ENCODE assay signal across 9 cellular contexts in genomic region chr2:47767880-47768609, GRCh38. TPM values are rescaled to one million over a fixed set of nuclear protein-coding genes. Genes with fewer than 3 reads are reported as not detected.
A peak's percentile ranks its signal among the peaks of the same experiment; 100 is the strongest.
DNase-seq lines count a peak whose midpoint lies in the region; ATAC-seq, FAIRE-seq and TF ChIP-seq lines count a peak whose summit lies in the region.
"Had no signal": no experiment of that assay in that cellular context is flagged by ENCODE, and none has a peak within 500 bp of the region (broad histone marks: within the 10 kb centered on the region; RNA-seq: fewer than 3 reads in every experiment).

No MANE protein-coding gene starts in this region.

- H3F3A ChIP-seq in SU-DHL-6 (ENCODE audit: insufficient read depth), result peaks cover 41% of the 10 kb centered on the region

- H4K20me1 ChIP-seq in SU-DHL-6 (ENCODE audit: low read depth, low read length), result no peaks in the 10 kb centered on the region

- no peaks in the 10 kb centered on the region for H3K4me1 ChIP-seq in sigmoid colon

- peaks cover 6% of the 10 kb centered on the region for H3K4me1 Mint-ChIP-seq in activated naive CD8-positive, alpha-beta T cell treated with anti-CD3 and anti-CD28 coated beads, Interleukin-2, amount 10 ng/mL, durations not matched to agents 7 days and 5 days

- H3K79me2 ChIP-seq in SU-DHL-6 (ENCODE audit: insufficient read depth, low read length), result peaks cover 21% of the 10 kb centered on the region

- peaks cover 5% of the 10 kb centered on the region for H3K27me3 Mint-ChIP-seq in activated naive CD8-positive, alpha-beta T cell treated with anti-CD3 and anti-CD28 coated beads, Interleukin-2, amount 10 ng/mL, durations not matched to agents 7 days and 5 days
- H3K27me3 Mint-ChIP-seq: stimulated activated naive CD8-positive, alpha-beta T cell treated with anti-CD3 and anti-CD28 coated beads, Interleukin-15, Interleukin-2, amounts not matched to agents 100 ng/mL and 50 ng/mL, for 24 hours had no signal

- no peak for TF ChIP-seq EP300 in sigmoid colon (IDR thresholded peaks at IDR 0.05)

- 28 to 31% methylated on average over 28 of the region's 28 CpGs for WGBS in sigmoid colon, 2 donors

- intact Hi-C loops in left ventricle myocardium superior (cut with micrococcal nuclease), result loop anchor here (5.0 kb wide), 1 partner anchor 331 kb away; no protein-coding TSS in a partner anchor
- intact Hi-C loops in sigmoid colon (cut with DNase I), result loop anchor here (1.0 to 5.0 kb wide), 3 partner anchors 331 to 654 kb away; no protein-coding TSS in a partner anchor

- H3K9me3 Mint-ChIP-seq in activated naive CD8-positive, alpha-beta T cell treated with anti-CD3 and anti-CD28 coated beads, Interleukin-2, amount 10 ng/mL, durations not matched to agents 7 days and 5 days, result no peaks in the 10 kb centered on the region
- H3K9me3 Mint-ChIP-seq: stimulated activated naive CD8-positive, alpha-beta T cell treated with anti-CD3 and anti-CD28 coated beads, Interleukin-15, Interleukin-2, amounts not matched to agents 100 ng/mL and 50 ng/mL, for 24 hours had no signal

- DNase-seq in A172 (ENCODE audit: low spot score) (peak; percentile 38), GM12891 (ENCODE audit: insufficient read length, low spot score) (peak; percentile 56), HUDEP-2 (lab: John Stamatoyannopoulos, UW; ENCODE audit: unreplicated experiment in 76 of 76) (peak in 52 of 76 experiments; percentile 1 to 64 (median 37)), left ventricle myocardium superior (peak; percentile 83), sigmoid colon (peak; percentile 79), GF-D8 (lab: John Stamatoyannopoulos, UW) (no peak)
- DNase-seq in activated naive CD8-positive, alpha-beta T cell treated with anti-CD3 and anti-CD28 coated beads, Interleukin-2, amount 10 ng/mL, durations not matched to agents 7 days and 5 days, result peak; percentile 85

- H3K4me2 ChIP-seq in SU-DHL-6 (ENCODE audit: low read depth, low read length, poor library complexity, severe bottlenecking), result peak overlapping the region; percentile 42

- H3K27ac Mint-ChIP-seq in activated naive CD8-positive, alpha-beta T cell treated with anti-CD3 and anti-CD28 coated beads, Interleukin-2, amount 10 ng/mL, durations not matched to agents 7 days and 5 days, result no peak overlapping the region
- H3K27ac Mint-ChIP-seq: stimulated activated naive CD8-positive, alpha-beta T cell treated with anti-CD3 and anti-CD28 coated beads, Interleukin-15, Interleukin-2, amounts not matched to agents 100 ng/mL and 50 ng/mL, for 24 hours had no signal

- no peak overlapping the region for H3K4me3 ChIP-seq in SU-DHL-6 (ENCODE audit: insufficient read depth, low read length, poor library complexity, severe bottlenecking)
- no peak overlapping the region for H3K4me3 ChIP-seq in sigmoid colon

- no peaks in the 10 kb centered on the region for H3K27me3 ChIP-seq in SU-DHL-6 (ENCODE audit: low read length)
- no peaks in the 10 kb centered on the region for H3K27me3 ChIP-seq in sigmoid colon

- H3K9ac ChIP-seq in SU-DHL-6 (ENCODE audit: low read length), result peak overlapping the region; percentile 24

- TF ChIP-seq POLR2A in GM12891 (IDR thresholded peaks at IDR 0.05; ENCODE audit: low read depth, low read length) (no peak), sigmoid colon (IDR thresholded peaks at IDR 0.05) (no peak)

- peak; percentile 81 for ATAC-seq in activated naive CD8-positive, alpha-beta T cell treated with anti-CD3 and anti-CD28 coated beads, Interleukin-2, amount 10 ng/mL, durations not matched to agents 7 days and 5 days (ENCODE audit: low read depth)
- ATAC-seq in left ventricle myocardium superior, result peak; percentile 85

- no peaks in the 10 kb centered on the region for H3K36me3 Mint-ChIP-seq in activated naive CD8-positive, alpha-beta T cell treated with anti-CD3 and anti-CD28 coated beads, Interleukin-2, amount 10 ng/mL, durations not matched to agents 7 days and 5 days

- FAIRE-seq in GM12891 (lab: Jason Lieb, UNC), result peak; percentile 75

- H3K36me3 ChIP-seq in SU-DHL-6 (ENCODE audit: low read length) (no peaks in the 10 kb centered on the region), sigmoid colon (no peaks in the 10 kb centered on the region)

- no peaks in the 10 kb centered on the region for H3K9me2 ChIP-seq in SU-DHL-6 (replicated peaks; ENCODE audit: insufficient read depth, low read length)

- POLR2A ChIA-PET in activated naive CD8-positive, alpha-beta T cell treated with anti-CD3 and anti-CD28 coated beads, Interleukin-2, amount 10 ng/mL, durations not matched to agents 7 days and 5 days (lab: Charles Lee), result interaction anchor here (0.6 to 1.0 kb wide), 3 partner anchors 15 to 433 kb away, joined by 3 to 5 read pairs (median 3); partner anchors contain the start of gene MSH6

- H3K9me3 ChIP-seq in SU-DHL-6 (ENCODE audit: insufficient read depth, low read length), result no peaks in the 10 kb centered on the region
- no peaks in the 10 kb centered on the region for H3K9me3 ChIP-seq in sigmoid colon

- peak overlapping the region; percentile 93 for H3K27ac ChIP-seq in SU-DHL-6 (ENCODE audit: low read depth, low read length)
- H3K27ac ChIP-seq in sigmoid colon, result no peak overlapping the region

- H3K4me3 Mint-ChIP-seq in activated naive CD8-positive, alpha-beta T cell treated with anti-CD3 and anti-CD28 coated beads, Interleukin-2, amount 10 ng/mL, durations not matched to agents 7 days and 5 days, result peak overlapping the region; percentile 52
- H3K4me3 Mint-ChIP-seq: stimulated activated naive CD8-positive, alpha-beta T cell treated with anti-CD3 and anti-CD28 coated beads, Interleukin-15, Interleukin-2, amounts not matched to agents 100 ng/mL and 50 ng/mL, for 24 hours had no signal

- no peak overlapping the region for H2AFZ ChIP-seq in SU-DHL-6 (ENCODE audit: low read depth, low read length, severe bottlenecking)

- TF ChIP-seq CTCF in SU-DHL-6 (IDR thresholded peaks at IDR 0.05; ENCODE audit: insufficient read depth, low read length, poor library complexity, severe bottlenecking) (peak; percentile 87), sigmoid colon (IDR thresholded peaks at IDR 0.05) (peak; percentile 84 to 99 (median 93))

TF ChIP-seq in GM12891, 5 proteins besides CTCF, POLR2A, EP300 and RAD21:
- TF ChIP-seq PAX5 (IDR thresholded peaks at IDR 0.05; ENCODE audit: insufficient read depth, low read length, severe bottlenecking) (no peak), SPI1 (IDR thresholded peaks at IDR 0.05; ENCODE audit: low read depth, low read length) (no peak), TAF1 (IDR thresholded peaks at IDR 0.05; ENCODE audit: low read depth, low read length) (no peak), POLR2AphosphoS5 (IDR thresholded peaks at IDR 0.05; ENCODE audit: low read depth, low read length) (no peak), POU2F2 (IDR thresholded peaks at IDR 0.05; ENCODE audit: low read depth, low read length) (no peak)

RNA-seq across cellular contexts. Expression of gene MSH6, which starts 14.9 kb away (rescaled TPM):
- 101 and 112 TPM in 2 replicates for total RNA-seq in A172 (2014; rRNA removed; shearing (Covaris generic))
- 25.5 TPM for polyA plus RNA-seq in GM12891 (2012; ENCODE audit: low read depth, missing spikeins)
- 10 to 100 TPM; 86.3 to 89.1 TPM for total RNA-seq in activated naive CD8-positive, alpha-beta T cell treated with anti-CD3 and anti-CD28 coated beads, Interleukin-2, amount 10 ng/mL, durations not matched to agents 7 days and 5 days
- total RNA-seq in left ventricle myocardium superior (24.7 TPM), sigmoid colon (10 to 100 TPM; 29.5 to 48.2 (median 37.9) TPM)
- 10 to 100 TPM in 1 of 3 donors, 1 to 10 TPM in 2; 2.3 to 18.3 (median 3.0) TPM for polyA plus RNA-seq in sigmoid colon
